ENCODE assay signal across 8 cellular contexts in the genomic region with DNA sequence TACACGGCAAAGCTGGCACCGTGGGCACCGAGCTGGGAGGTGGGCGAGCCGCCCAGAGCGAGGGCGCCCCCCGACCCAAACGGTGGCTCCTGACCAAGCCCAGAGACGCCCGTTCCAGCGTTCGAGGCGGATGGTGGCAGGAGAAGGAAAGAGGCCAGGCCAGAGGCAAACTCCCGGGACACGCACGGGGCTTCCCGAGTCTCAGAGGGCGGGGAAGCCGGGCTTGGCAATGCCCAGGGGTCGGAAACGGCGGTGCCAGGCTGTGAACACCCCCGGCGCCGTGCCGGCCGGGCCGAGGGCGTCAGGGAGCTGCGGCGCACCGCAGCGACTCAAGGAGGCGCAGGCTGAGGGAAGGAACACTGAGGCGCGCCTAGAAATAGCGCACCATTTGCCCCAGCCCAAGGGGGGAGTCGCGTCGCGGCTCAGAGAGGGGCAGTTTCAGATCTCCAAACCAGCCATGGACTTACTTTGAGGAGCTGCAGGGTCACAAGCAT. TPM values are rescaled to one million over a fixed set of nuclear protein-coding genes. Genes with fewer than 3 reads are reported as not detected.
A peak's percentile ranks its signal among the peaks of the same experiment; 100 is the strongest.
DNase-seq lines count a peak whose midpoint lies in the region; ATAC-seq and TF ChIP-seq lines count a peak whose summit lies in the region.

No MANE protein-coding gene starts in this region.

- no peak overlapping the region for H3K27ac Mint-ChIP-seq in CD14-positive monocyte

- H3K36me3 ChIP-seq in gastroesophageal sphincter (no peaks in the 10 kb centered on the region), psoas muscle (ENCODE audit: insufficient read depth in 1 of 2, low read depth in 1 of 2) (no peaks in the 10 kb centered on the region)

- TF ChIP-seq EP300 in gastroesophageal sphincter (IDR thresholded peaks at IDR 0.05), result no peak

- H3K4me1 ChIP-seq in gastroesophageal sphincter, result peaks cover 0 to 73% (median 27%) of the 10 kb centered on the region in 3 donors
- H3K4me1 ChIP-seq in psoas muscle, result peaks cover 23% of the 10 kb centered on the region

- peaks cover 88 to 95% (median 94%) of the 10 kb centered on the region in 3 donors for H3K27me3 Mint-ChIP-seq in CD14-positive monocyte (ENCODE audit: low read depth in 3 of 3)

- H3K4me1 Mint-ChIP-seq in CD14-positive monocyte, result peaks cover 43% of the 10 kb centered on the region

- DNase-seq in CD14-positive monocyte (ENCODE audit: low spot score) (no peak), psoas muscle (peak in 1 of 2 donors; percentile 47), DMS79 (lab: John Stamatoyannopoulos, UW) (no peak), NCI-H1436 (lab: John Stamatoyannopoulos, UW) (no peak)

- H3K4me3 Mint-ChIP-seq in CD14-positive monocyte, result peak overlapping the region; percentile 67 to 87

- ATAC-seq in GM19035 (IDR thresholded peaks at IDR 0.05; ENCODE audit: unreplicated experiment), result peak; percentile 43
- peak; percentile 36 for ATAC-seq in HG03196 (IDR thresholded peaks at IDR 0.05; ENCODE audit: unreplicated experiment)
- ATAC-seq in gastroesophageal sphincter, result peak; percentile 70
- peak; percentile 44 to 64 (median 46) for ATAC-seq in psoas muscle

- peaks cover 3 to 7% of the 10 kb centered on the region in 2 donors for H3K36me3 Mint-ChIP-seq in CD14-positive monocyte

- WGBS in gastroesophageal sphincter (ENCODE audit: low coverage in 1 of 2), 2 donors, result 0 to 3% methylated on average over 1 to 7 of the region's 42 CpGs
- WGBS in psoas muscle, 3 donors, result 0 to 2% (median 0%) methylated on average over 32 to 42 of the region's 42 CpGs

- peak; percentile 22 for TF ChIP-seq CTCF in CD14-positive monocyte (IDR thresholded peaks at IDR 0.05)
- TF ChIP-seq CTCF in WI38 (IDR thresholded peaks at IDR 0.05; ENCODE audit: low read depth, low read length), result no peak; the same call in 1 of the 2 replicates
- peak in 3 of 4 experiments; percentile 50 to 57 (median 56) for TF ChIP-seq CTCF in gastroesophageal sphincter (IDR thresholded peaks at IDR 0.05)
- TF ChIP-seq CTCF in psoas muscle (IDR thresholded peaks at IDR 0.05), result peak; percentile 12

- intact Hi-C loops in CD14-positive monocyte (cut with micrococcal nuclease) (no loop called here), psoas muscle (cut with DNase I) (loop anchor here in 1 of 2 donors (5.0 to 10.0 kb wide), 2 partner anchors 170 to 223 kb away; no protein-coding TSS in a partner anchor)

- no peak for TF ChIP-seq POLR2A in gastroesophageal sphincter (IDR thresholded peaks at IDR 0.05)

- H3K27ac ChIP-seq in gastroesophageal sphincter (peak overlapping the region; percentile 55 to 93 (median 86)), psoas muscle (peak overlapping the region; percentile 77)

- H3K9me3 ChIP-seq in gastroesophageal sphincter, result no peaks in the 10 kb centered on the region
- no peaks in the 10 kb centered on the region for H3K9me3 ChIP-seq in psoas muscle

- H3K9me3 Mint-ChIP-seq in CD14-positive monocyte, result peaks cover 0 to 31% (median 9%) of the 10 kb centered on the region in 7 donors

- H3K4me3 ChIP-seq in WI38 (ENCODE audit: low read depth, low read length) (peak overlapping the region; percentile 97), gastroesophageal sphincter (peak overlapping the region; percentile 44 to 65), psoas muscle (peak overlapping the region; percentile 73)

- peaks cover 15% of the 10 kb centered on the region for H3K27me3 ChIP-seq in gastroesophageal sphincter
- peaks cover 0 to 57% (median 10%) of the 10 kb centered on the region in 3 donors for H3K27me3 ChIP-seq in psoas muscle (ENCODE audit: insufficient read depth in 3 of 3, low read length in 2 of 3)

RNA-seq across cellular contexts. Expression of a gene that starts 0.4 kb away (rescaled TPM):
- not detected for polyA plus RNA-seq in CD14-positive monocyte
- total RNA-seq in gastroesophageal sphincter, result 10 to 100 TPM in 3 of 4 donors, 1 to 10 TPM in 1; 9.2 to 18.1 (median 12.7) TPM
- 1 to 10 TPM; 5.3 to 6.3 (median 5.9) TPM for total RNA-seq in psoas muscle
- 1 to 10 TPM; 1.0 to 8.0 (median 2.4) TPM for polyA plus RNA-seq in psoas muscle
